16 cellular contexts compared by ENCODE assay signal in genomic region chr20:38449046-38449445, GRCh38. TPM values are rescaled to one million over a fixed set of nuclear protein-coding genes. Genes with fewer than 3 reads are reported as not detected.
DNase-seq lines count a peak whose midpoint lies in the region; ATAC-seq and TF ChIP-seq lines count a peak whose summit lies in the region.
"Had no signal": no experiment of that assay in that cellular context is flagged by ENCODE, and none has a peak within 500 bp of the region (broad histone marks: within the 10 kb centered on the region; RNA-seq: fewer than 3 reads in every experiment).

No MANE protein-coding gene starts in this region.

- ATAC-seq in CD4-positive, alpha-beta T cell (ENCODE audit: poor library complexity) = no peak
- no peak for ATAC-seq in stimulated activated effector memory CD8-positive, alpha-beta T cell treated with anti-CD3 and anti-CD28 coated beads, Interleukin-12 subunit alpha, Interleukin-12 subunit beta, amount 100 ng/mL, for 72 hours
- no peak for ATAC-seq in GM21526 (IDR thresholded peaks at IDR 0.05; ENCODE audit: low FRiP score, unreplicated experiment)
- ATAC-seq: K562 had no signal

- peaks cover 53% of the 10 kb centered on the region for H3K4me1 ChIP-seq in Karpas-422 (ENCODE audit: low read length)

- CTCF ChIA-PET in CD4-positive, alpha-beta T cell (lab: Charles Lee) = interaction anchor here (3.6 to 5.7 kb wide), 2 partner anchors 15 to 23 kb away, joined by 32 to 123 read pairs; partner anchors contain the start of genes RALGAPB and SNHG17

- DNase-seq in CD4-positive, alpha-beta T cell = no peak
- DNase-seq in Karpas-422 (no peak), endothelial cell (ENCODE audit: low spot score) (no peak), NCI-H2107 (lab: John Stamatoyannopoulos, UW) (no peak), GM13977 (ENCODE audit: low spot score) (no peak)
- DNase-seq in stimulated activated effector memory CD8-positive, alpha-beta T cell treated with anti-CD3 and anti-CD28 coated beads, Interleukin-12 subunit alpha, Interleukin-12 subunit beta, amount 100 ng/mL, for 72 hours (ENCODE audit: low spot score in 2 of 2) = no peak
- DNase-seq: ACHN, AML-193, HCEC 1CT, NCI-H1417 treated with DMSO at 0.1 percent for 48 hours, NCI-H2029, NCI-H748 treated with DMSO at 0.1 percent for 48 hours, PC-3 had no signal

- peak overlapping the region; percentile 100; the same call in 1 of the 2 replicates for H3K9ac ChIP-seq in Karpas-422 (ENCODE audit: low read length)

- H3K4me3 Mint-ChIP-seq in CD4-positive, alpha-beta T cell = peak overlapping the region; percentile 61
- H3K4me3 Mint-ChIP-seq in endothelial cell (ENCODE audit: unreplicated experiment) = peak overlapping the region; percentile 35
- no peak overlapping the region for H3K4me3 Mint-ChIP-seq in stimulated activated effector memory CD8-positive, alpha-beta T cell treated with anti-CD3 and anti-CD28 coated beads, Interleukin-12 subunit alpha, Interleukin-12 subunit beta, amount 100 ng/mL, for 72 hours

- H3K4me1 Mint-ChIP-seq in CD4-positive, alpha-beta T cell (ENCODE audit: low read depth) = peaks cover 25% of the 10 kb centered on the region
- H3K4me1 Mint-ChIP-seq in endothelial cell (ENCODE audit: unreplicated experiment) = peaks cover 39% of the 10 kb centered on the region
- peaks cover 34% of the 10 kb centered on the region for H3K4me1 Mint-ChIP-seq in stimulated activated effector memory CD8-positive, alpha-beta T cell treated with anti-CD3 and anti-CD28 coated beads, Interleukin-12 subunit alpha, Interleukin-12 subunit beta, amount 100 ng/mL, for 72 hours

- peak overlapping the region; percentile 96 for H3K4me2 ChIP-seq in Karpas-422 (ENCODE audit: low read depth, low read length, poor library complexity, severe bottlenecking)

- no peaks in the 10 kb centered on the region for H3K27me3 Mint-ChIP-seq in CD4-positive, alpha-beta T cell
- H3K27me3 Mint-ChIP-seq in endothelial cell (ENCODE audit: unreplicated experiment) = peaks cover 3% of the 10 kb centered on the region

- H3K9me3 ChIP-seq in CD4-positive, alpha-beta T cell (ENCODE audit: control insufficient read depth, low read length) = no peaks in the 10 kb centered on the region
- H3K9me3 ChIP-seq in Karpas-422 (ENCODE audit: low read length) = no peaks in the 10 kb centered on the region

- no peak overlapping the region for H3K27ac ChIP-seq in CD4-positive, alpha-beta T cell (ENCODE audit: low read depth, low read length)
- H3K27ac ChIP-seq in Karpas-422 (ENCODE audit: low read length) = peak overlapping the region; percentile 94
- H3K27ac ChIP-seq: RWPE1 had no signal

- TF ChIP-seq CTCF in CD4-positive, alpha-beta T cell (IDR thresholded peaks at IDR 0.05) = no peak
- no peak for TF ChIP-seq CTCF in endothelial cell (IDR thresholded peaks at IDR 0.05; ENCODE audit: unreplicated experiment)
- no peak for TF ChIP-seq CTCF in GM13977 (IDR thresholded peaks at IDR 0.05; ENCODE audit: extremely low read depth, insufficient read depth, missing control alignments)

- H3K36me3 Mint-ChIP-seq in CD4-positive, alpha-beta T cell (ENCODE audit: low read depth) = peaks cover 24% of the 10 kb centered on the region
- peaks cover 32% of the 10 kb centered on the region for H3K36me3 Mint-ChIP-seq in endothelial cell (ENCODE audit: low read depth, unreplicated experiment)
- H3K36me3 Mint-ChIP-seq in stimulated activated effector memory CD8-positive, alpha-beta T cell treated with anti-CD3 and anti-CD28 coated beads, Interleukin-12 subunit alpha, Interleukin-12 subunit beta, amount 100 ng/mL, for 72 hours = peaks cover 13% of the 10 kb centered on the region

- H3K79me2 ChIP-seq in Karpas-422 (ENCODE audit: low read length) = peaks cover 32% of the 10 kb centered on the region

- in situ Hi-C loops in GM13977 (cut with MboI; ENCODE audit: low pct_unique_long_range_greater_than_20kb, low sequenced_read_pairs, unreplicated experiment) = no loop called here

- H3K9me3 Mint-ChIP-seq in CD4-positive, alpha-beta T cell = no peaks in the 10 kb centered on the region
- no peaks in the 10 kb centered on the region for H3K9me3 Mint-ChIP-seq in endothelial cell (ENCODE audit: unreplicated experiment)
- no peaks in the 10 kb centered on the region for H3K9me3 Mint-ChIP-seq in stimulated activated effector memory CD8-positive, alpha-beta T cell treated with anti-CD3 and anti-CD28 coated beads, Interleukin-12 subunit alpha, Interleukin-12 subunit beta, amount 100 ng/mL, for 72 hours

- H3K27me3 ChIP-seq in CD4-positive, alpha-beta T cell (ENCODE audit: control insufficient read depth, insufficient read depth, low read length) = no peaks in the 10 kb centered on the region
- no peaks in the 10 kb centered on the region for H3K27me3 ChIP-seq in Karpas-422 (ENCODE audit: low read length)

- H3K4me3 ChIP-seq in Karpas-422 (ENCODE audit: low read length) = peak overlapping the region; percentile 99; the same call in 1 of the 2 replicates

- no peaks in the 10 kb centered on the region for H4K20me1 ChIP-seq in Karpas-422 (ENCODE audit: insufficient read depth, low read depth, low read length)

- no peak overlapping the region for H2AFZ ChIP-seq in Karpas-422 (ENCODE audit: low read length)

- intact Hi-C loops in CD4-positive, alpha-beta T cell (cut with DNase I, micrococcal nuclease) = loop anchor here in 1 of 2 experiments (10.0 kb wide), 1 partner anchor 754 kb away; the partner anchor contains the start of gene CTNNBL1

- POLR2A ChIA-PET in CD4-positive, alpha-beta T cell (lab: Charles Lee) = interaction anchor here (3.6 to 4.1 kb wide), 2 partner anchors 15 to 24 kb away, joined by 51 to 149 read pairs; partner anchors contain the start of genes RALGAPB and SNHG17

- no peaks in the 10 kb centered on the region for H3K9me2 ChIP-seq in Karpas-422 (replicated peaks; ENCODE audit: insufficient read depth, low read length)

- H3K27ac Mint-ChIP-seq in CD4-positive, alpha-beta T cell = peak overlapping the region; percentile 18
- H3K27ac Mint-ChIP-seq in endothelial cell (ENCODE audit: unreplicated experiment) = no peak overlapping the region
- H3K27ac Mint-ChIP-seq in stimulated activated effector memory CD8-positive, alpha-beta T cell treated with anti-CD3 and anti-CD28 coated beads, Interleukin-12 subunit alpha, Interleukin-12 subunit beta, amount 100 ng/mL, for 72 hours = peak overlapping the region; percentile 69

- peaks cover 29% of the 10 kb centered on the region for H3K36me3 ChIP-seq in Karpas-422 (ENCODE audit: insufficient read depth, low read length)

RNA-seq across cellular contexts. Expression of gene SNHG17, which starts 13.9 kb away (rescaled TPM):
- 10 to 100 TPM; 94.1 to 99.3 TPM for total RNA-seq in CD4-positive, alpha-beta T cell
- 27.3 and 36.4 TPM in 2 replicates for total RNA-seq in Karpas-422 (2014; rRNA removed; shearing (Covaris generic); ENCODE audit: low replicate concordance)
- 18.0 TPM for total RNA-seq in endothelial cell (ENCODE audit: unreplicated experiment)

RNA-seq across cellular contexts. Expression of gene RALGAPB, which starts 23.6 kb away (rescaled TPM):
- total RNA-seq in CD4-positive, alpha-beta T cell = 10 to 100 TPM; 30.4 to 31.9 TPM
- 27.2 and 58.6 TPM in 2 replicates for total RNA-seq in Karpas-422 (2014; rRNA removed; shearing (Covaris generic); ENCODE audit: low replicate concordance)
- 46.0 TPM for total RNA-seq in endothelial cell (ENCODE audit: unreplicated experiment)
